ENCODE assay signal across 8 cellular contexts in the genomic region with DNA sequence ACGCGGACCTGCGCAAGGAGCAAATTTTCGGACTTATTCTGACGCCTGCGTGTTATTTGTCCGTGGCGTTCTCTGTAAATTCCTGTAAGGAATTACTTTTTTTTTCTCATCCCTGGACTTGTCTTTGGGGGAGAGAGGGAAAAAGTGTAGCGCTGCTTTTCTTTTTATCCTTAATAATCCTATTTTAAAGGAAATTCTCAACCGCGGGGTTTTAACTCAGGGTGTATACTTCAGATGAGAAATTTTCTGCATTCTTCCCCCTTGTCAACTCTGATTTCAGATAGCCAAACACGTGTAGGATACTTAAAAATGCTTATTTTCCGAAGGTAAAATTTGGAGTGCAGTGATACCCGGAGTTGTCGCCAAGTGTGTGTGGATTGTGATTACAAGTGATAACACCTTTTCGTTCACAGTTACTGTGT. TPM values are rescaled to one million over a fixed set of nuclear protein-coding genes. Genes with fewer than 3 reads are reported as not detected.
DNase-seq lines count a peak whose midpoint lies in the region; TF ChIP-seq lines count a peak whose summit lies in the region.

No MANE protein-coding gene starts in this region.

- H3K27ac Mint-ChIP-seq in activated CD4-positive, alpha-beta T cell treated with anti-CD3 and anti-CD28 coated beads, Interleukin-2, amount 10 ng/mL, durations not matched to agents 24 days and 14 days: peak overlapping the region; percentile 94

- H3K4me3 ChIP-seq in WI38 (ENCODE audit: low read depth, low read length) (peak overlapping the region; percentile 95), skeletal muscle satellite cell (ENCODE audit: low read length) (peak overlapping the region; percentile 86)

- intact Hi-C loops in activated CD4-positive, alpha-beta T cell treated with anti-CD3 and anti-CD28 coated beads, Interleukin-2, amount 10 ng/mL, durations not matched to agents 24 days and 14 days (cut with micrococcal nuclease): loop anchor here (2.0 to 5.0 kb wide), 4 partner anchors 43 to 535 kb away; a partner anchor contains a TSS

- H3K27me3 ChIP-seq in skeletal muscle satellite cell (ENCODE audit: control insufficient read depth, insufficient read depth, low read length): no peaks in the 10 kb centered on the region

- H3K4me3 Mint-ChIP-seq in activated CD4-positive, alpha-beta T cell treated with anti-CD3 and anti-CD28 coated beads, Interleukin-2, amount 10 ng/mL, durations not matched to agents 24 days and 14 days: peak overlapping the region; percentile 93

- H3K36me3 ChIP-seq in skeletal muscle satellite cell (ENCODE audit: insufficient read depth, low read length): no peaks in the 10 kb centered on the region

- peaks cover 15% of the 10 kb centered on the region for H3K4me1 ChIP-seq in skeletal muscle satellite cell (ENCODE audit: control insufficient read depth, insufficient read depth, low read length)

- no peaks in the 10 kb centered on the region for H3K9me3 ChIP-seq in skeletal muscle satellite cell (replicated peaks; ENCODE audit: low read length)

- DNase-seq in activated CD4-positive, alpha-beta T cell treated with anti-CD3 and anti-CD28 coated beads, Interleukin-2, amount 10 ng/mL, durations not matched to agents 24 days and 14 days: no peak
- DNase-seq in activated CD4-positive, alpha-beta T cell treated with anti-CD3 and anti-CD28 coated beads for 48 hours: no peak
- peak; percentile 5 for DNase-seq in germinal center (ENCODE audit: low spot score)
- DNase-seq in NCI-H2107 (lab: John Stamatoyannopoulos, UW): no peak
- no peak for DNase-seq in effector CD8-positive, alpha-beta T cell (lab: John Stamatoyannopoulos, UW)
- DNase-seq in NCI-H128 (lab: John Stamatoyannopoulos, UW; ENCODE audit: unreplicated experiment): no peak

- H3K9ac ChIP-seq in skeletal muscle satellite cell (ENCODE audit: low read depth, low read length): peak overlapping the region; percentile 88

- no peak for TF ChIP-seq CTCF in WI38 (IDR thresholded peaks at IDR 0.05; ENCODE audit: low read depth, low read length)

- peaks cover 22% of the 10 kb centered on the region for H3K36me3 Mint-ChIP-seq in activated CD4-positive, alpha-beta T cell treated with anti-CD3 and anti-CD28 coated beads, Interleukin-2, amount 10 ng/mL, durations not matched to agents 24 days and 14 days (ENCODE audit: low read depth)

- peak overlapping the region; percentile 84 for H3K4me2 ChIP-seq in skeletal muscle satellite cell (ENCODE audit: low read length)

- no peaks in the 10 kb centered on the region for H3K9me3 Mint-ChIP-seq in activated CD4-positive, alpha-beta T cell treated with anti-CD3 and anti-CD28 coated beads, Interleukin-2, amount 10 ng/mL, durations not matched to agents 24 days and 14 days

- peaks cover 38% of the 10 kb centered on the region for H3K4me1 Mint-ChIP-seq in activated CD4-positive, alpha-beta T cell treated with anti-CD3 and anti-CD28 coated beads, Interleukin-2, amount 10 ng/mL, durations not matched to agents 24 days and 14 days

- no peaks in the 10 kb centered on the region for H3K27me3 Mint-ChIP-seq in activated CD4-positive, alpha-beta T cell treated with anti-CD3 and anti-CD28 coated beads, Interleukin-2, amount 10 ng/mL, durations not matched to agents 24 days and 14 days

RNA-seq across cellular contexts. Expression of a gene that starts 0.9 kb away (rescaled TPM):
- total RNA-seq in activated CD4-positive, alpha-beta T cell treated with anti-CD3 and anti-CD28 coated beads, Interleukin-2, amount 10 ng/mL, durations not matched to agents 24 days and 14 days: 73.6 and 78.8 TPM in 2 replicates
- 14.4 and 17.7 TPM in 2 replicates for total RNA-seq in skeletal muscle satellite cell (2012; rRNA removed)

RNA-seq across cellular contexts. Expression of a gene that starts 55.4 kb away (rescaled TPM):
- total RNA-seq in activated CD4-positive, alpha-beta T cell treated with anti-CD3 and anti-CD28 coated beads, Interleukin-2, amount 10 ng/mL, durations not matched to agents 24 days and 14 days: 74.4 and 75.3 TPM in 2 replicates
- 31.7 and 51.8 TPM in 2 replicates for total RNA-seq in skeletal muscle satellite cell (2012; rRNA removed)
